6 cellular contexts compared by ENCODE assay signal in genomic region chr5:176389769-176390123, GRCh38. TPM values are rescaled to one million over a fixed set of nuclear protein-coding genes. Genes with fewer than 3 reads are reported as not detected.
DNase-seq lines count a peak whose midpoint lies in the region; ATAC-seq and TF ChIP-seq lines count a peak whose summit lies in the region.
"Not testable (repeated sequence)": the region's sequence is repeated elsewhere in the genome, so short reads cannot be mapped to it uniquely, and the experiment has no call there.

No MANE protein-coding gene starts in this region.

- H3K27me3 Mint-ChIP-seq in natural killer cell (ENCODE audit: low read depth in 2 of 2): not testable (repeated sequence)

- H3K4me2 ChIP-seq in DOHH2 (ENCODE audit: low read length): peak overlapping the region; percentile 61

- not testable (repeated sequence) for H3K9me3 ChIP-seq in DOHH2 (ENCODE audit: control insufficient read depth, insufficient read depth, low read length); SJCRH30 (replicated peaks); gastroesophageal sphincter

- not testable (repeated sequence) for H3K36me3 Mint-ChIP-seq in natural killer cell

- TF ChIP-seq CTCF in DOHH2 (IDR thresholded peaks at IDR 0.05; ENCODE audit: low read depth, low read length, poor library complexity, severe bottlenecking); astrocyte of the spinal cord (IDR thresholded peaks at IDR 0.05; ENCODE audit: low read depth, low read length); gastroesophageal sphincter (IDR thresholded peaks at IDR 0.05); natural killer cell (IDR thresholded peaks at IDR 0.05): not testable (repeated sequence)

- WGBS in gastroesophageal sphincter (ENCODE audit: low coverage in 1 of 2), 2 donors: 72% methylated on average over 9 of the region's 13 CpGs; no CpG with 5 or more reads in 1 of the 2 donors

- H3K4me1 Mint-ChIP-seq in natural killer cell: peaks cover 34 to 36% of the 10 kb centered on the region in 2 donors

- H4K20me1 ChIP-seq in DOHH2 (ENCODE audit: control insufficient read depth, insufficient read depth, low read depth, low read length): peaks cover 15% of the 10 kb centered on the region; the same call in 1 of the 2 replicates

- H3K36me3 ChIP-seq in DOHH2 (ENCODE audit: control insufficient read depth, low read length): peaks cover 65% of the 10 kb centered on the region
- H3K36me3 ChIP-seq in SJCRH30: peaks cover 28% of the 10 kb centered on the region
- peaks cover 0 to 55% of the 10 kb centered on the region in 2 donors for H3K36me3 ChIP-seq in gastroesophageal sphincter

- TF ChIP-seq POLR2A in gastroesophageal sphincter (IDR thresholded peaks at IDR 0.05): not testable (repeated sequence)

- H3F3A ChIP-seq in DOHH2 (ENCODE audit: control insufficient read depth, insufficient read depth): not testable (repeated sequence)

- not testable (repeated sequence) for ATAC-seq in gastroesophageal sphincter, natural killer cell

- H3K27me3 ChIP-seq in DOHH2 (ENCODE audit: control insufficient read depth, low read length); SJCRH30; gastroesophageal sphincter: not testable (repeated sequence)

- in situ Hi-C loops in astrocyte of the spinal cord (cut with HindIII; ENCODE audit: low sequenced_read_pairs): not testable (repeated sequence)

- intact Hi-C loops in natural killer cell (cut with micrococcal nuclease): loop anchor here (2.0 kb wide), 2 partner anchors 27 to 147 kb away; partner anchors contain the start of genes CLTB and RNF44

- not testable (repeated sequence) for H3K9me3 Mint-ChIP-seq in natural killer cell

- not testable (repeated sequence) for H3K9me2 ChIP-seq in DOHH2 (replicated peaks; ENCODE audit: control insufficient read depth, low read length)

- H3K27ac Mint-ChIP-seq in natural killer cell: peak overlapping the region; percentile 90 to 100

- peak overlapping the region; percentile 99 for H3K4me3 Mint-ChIP-seq in natural killer cell

- peak overlapping the region; percentile 86 for H3K27ac ChIP-seq in DOHH2 (ENCODE audit: low read depth, low read length)
- peak overlapping the region; percentile 98 for H3K27ac ChIP-seq in SJCRH30
- peak overlapping the region; percentile 74 to 97 (median 95) for H3K27ac ChIP-seq in gastroesophageal sphincter
- H3K27ac ChIP-seq in temporal lobe (ENCODE audit: low read depth, low read length): peak overlapping the region; percentile 83

- DNase-seq in SJCRH30; astrocyte of the spinal cord (ENCODE audit: low read depth, low spot score); natural killer cell: not testable (repeated sequence)

- H3K4me1 ChIP-seq in DOHH2 (ENCODE audit: control insufficient read depth, low read length) (peaks cover 20% of the 10 kb centered on the region), gastroesophageal sphincter (peaks cover 6 to 45% (median 7%) of the 10 kb centered on the region in 3 donors)
- not testable (repeated sequence) for H3K4me1 ChIP-seq in SJCRH30

- peak overlapping the region; percentile 97 for H3K4me3 ChIP-seq in DOHH2 (ENCODE audit: low read length)
- H3K4me3 ChIP-seq in SJCRH30: peak overlapping the region; percentile 80
- peak overlapping the region; percentile 91 for H3K4me3 ChIP-seq in astrocyte of the spinal cord (ENCODE audit: low read depth, low read length)
- H3K4me3 ChIP-seq in gastroesophageal sphincter: peak overlapping the region; percentile 92 to 93

- not testable (repeated sequence) for TF ChIP-seq EP300 in gastroesophageal sphincter (IDR thresholded peaks at IDR 0.05)

- H3K79me2 ChIP-seq in DOHH2 (ENCODE audit: control insufficient read depth, low read length): peaks cover 62% of the 10 kb centered on the region

RNA-seq across cellular contexts. Expression of gene HIGD2A, which starts 1.2 kb away (rescaled TPM):
- 170 and 175 TPM in 2 replicates for total RNA-seq in SJCRH30 (2014; rRNA removed; shearing (Covaris generic))
- total RNA-seq in gastroesophageal sphincter (100 to 1,000 TPM in 3 of 4 donors, 10 to 100 TPM in 1; 87.1 to 190 (median 157) TPM), natural killer cell (10 to 100 TPM; 83.5 to 90.2 (median 86.2) TPM), temporal lobe (18.4 TPM)

RNA-seq across cellular contexts. Expression of gene NOP16, which starts 1.3 kb away (rescaled TPM):
- 47.8 and 52.9 TPM in 2 replicates for total RNA-seq in SJCRH30 (2014; rRNA removed; shearing (Covaris generic))
- total RNA-seq in gastroesophageal sphincter (10 to 100 TPM in 3 of 4 donors, 1 to 10 TPM in 1; 9.1 to 22.3 (median 14.3) TPM), natural killer cell (10 to 100 TPM in 2 of 3 donors, 1 to 10 TPM in 1; 6.4 to 12.4 (median 12.1) TPM), temporal lobe (5.7 TPM)

RNA-seq across cellular contexts. Expression of gene ARL10, which starts 24.5 kb away (rescaled TPM):
- 5.7 and 6.5 TPM in 2 replicates for total RNA-seq in SJCRH30 (2014; rRNA removed; shearing (Covaris generic))
- total RNA-seq in gastroesophageal sphincter (10 to 100 TPM in 3 of 4 donors, 1 to 10 TPM in 1; 4.4 to 23.3 (median 10.8) TPM), natural killer cell (1 to 10 TPM in 2 of 3 donors, under 1 TPM in 1; 0.75 to 6.8 (median 6.7) TPM), temporal lobe (63.9 TPM)

RNA-seq across cellular contexts. Expression of gene CLTB, which starts 26.6 kb away (rescaled TPM):
- total RNA-seq in SJCRH30 (2014; rRNA removed; shearing (Covaris generic)): 28.3 and 29.6 TPM in 2 replicates
- 100 to 1,000 TPM; 222 to 285 (median 240) TPM for total RNA-seq in gastroesophageal sphincter
- 10 to 100 TPM; 60.6 to 77.2 (median 70.4) TPM for total RNA-seq in natural killer cell
- total RNA-seq in temporal lobe: 42.3 TPM

RNA-seq across cellular contexts. Expression of gene KIAA1191, which starts 28.2 kb away (rescaled TPM):
- 119 TPM in 2 replicates for total RNA-seq in SJCRH30 (2014; rRNA removed; shearing (Covaris generic))
- total RNA-seq in gastroesophageal sphincter: 100 to 1,000 TPM; 130 to 157 (median 140) TPM
- 10 to 100 TPM; 36.8 to 76.3 (median 75.7) TPM for total RNA-seq in natural killer cell
- 76.7 TPM for total RNA-seq in temporal lobe
